In the genomic region with DNA sequence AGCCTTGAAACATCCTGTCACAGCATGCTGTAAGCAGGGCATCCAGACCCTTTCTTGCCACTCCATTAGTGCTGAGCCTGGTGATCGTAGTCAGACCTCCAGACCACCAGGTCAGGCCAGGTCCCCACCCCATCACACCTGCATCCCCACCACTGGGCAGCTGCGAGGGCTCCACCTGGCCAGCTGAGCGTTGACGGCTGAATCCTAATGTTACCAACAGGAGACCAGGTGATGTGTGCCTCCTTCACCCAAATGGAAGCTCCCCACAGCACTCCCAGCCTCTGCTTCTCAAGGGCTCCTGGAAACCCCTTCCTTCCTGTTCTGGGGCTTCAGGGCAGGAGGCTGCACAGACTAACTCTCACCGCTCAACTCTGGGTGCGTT, we compare ENCODE assay signal across 1 cellular context.
TF ChIP-seq lines count a peak whose summit lies in the region.

No MANE protein-coding gene starts in this region.

TF ChIP-seq in IMR-90, 13 proteins besides CTCF, POLR2A, EP300 and RAD21:
- TF ChIP-seq MXI1 (IDR thresholded peaks at IDR 0.05; ENCODE audit: borderline replicate concordance, low read depth, low read length), result no peak
- TF ChIP-seq, protein P1, sequence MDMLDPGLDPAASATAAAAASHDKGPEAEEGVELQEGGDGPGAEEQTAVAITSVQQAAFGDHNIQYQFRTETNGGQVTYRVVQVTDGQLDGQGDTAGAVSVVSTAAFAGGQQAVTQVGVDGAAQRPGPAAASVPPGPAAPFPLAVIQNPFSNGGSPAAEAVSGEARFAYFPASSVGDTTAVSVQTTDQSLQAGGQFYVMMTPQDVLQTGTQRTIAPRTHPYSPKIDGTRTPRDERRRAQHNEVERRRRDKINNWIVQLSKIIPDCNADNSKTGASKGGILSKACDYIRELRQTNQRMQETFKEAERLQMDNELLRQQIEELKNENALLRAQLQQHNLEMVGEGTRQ (IDR thresholded peaks at IDR 0.05; ENCODE audit: low read depth, low read length), result no peak
- TF ChIP-seq FOS (IDR thresholded peaks at IDR 0.05; ENCODE audit: low read depth, low read length), result no peak
- TF ChIP-seq RFX5 (IDR thresholded peaks at IDR 0.05; ENCODE audit: low read depth, low read length), result no peak
- TF ChIP-seq RCOR1 (IDR thresholded peaks at IDR 0.05; ENCODE audit: insufficient replicate concordance, low read length), result no peak
- TF ChIP-seq, protein P2, sequence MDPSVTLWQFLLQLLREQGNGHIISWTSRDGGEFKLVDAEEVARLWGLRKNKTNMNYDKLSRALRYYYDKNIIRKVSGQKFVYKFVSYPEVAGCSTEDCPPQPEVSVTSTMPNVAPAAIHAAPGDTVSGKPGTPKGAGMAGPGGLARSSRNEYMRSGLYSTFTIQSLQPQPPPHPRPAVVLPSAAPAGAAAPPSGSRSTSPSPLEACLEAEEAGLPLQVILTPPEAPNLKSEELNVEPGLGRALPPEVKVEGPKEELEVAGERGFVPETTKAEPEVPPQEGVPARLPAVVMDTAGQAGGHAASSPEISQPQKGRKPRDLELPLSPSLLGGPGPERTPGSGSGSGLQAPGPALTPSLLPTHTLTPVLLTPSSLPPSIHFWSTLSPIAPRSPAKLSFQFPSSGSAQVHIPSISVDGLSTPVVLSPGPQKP (IDR thresholded peaks at IDR 0.05; ENCODE audit: borderline replicate concordance, low read depth, low read length), result no peak
- no peak for TF ChIP-seq MAFK (IDR thresholded peaks at IDR 0.05; ENCODE audit: low read depth, low read length)
- TF ChIP-seq BHLHE40 (IDR thresholded peaks at IDR 0.05; ENCODE audit: low read depth, low read length), result no peak
- TF ChIP-seq SMC3 (IDR thresholded peaks at IDR 0.05; ENCODE audit: low read depth, low read length), result no peak
- no peak for TF ChIP-seq CHD1 (IDR thresholded peaks at IDR 0.05; ENCODE audit: low read depth, low read length)
- no peak for TF ChIP-seq CEBPB (IDR thresholded peaks at IDR 0.05; ENCODE audit: low read depth, low read length)
- TF ChIP-seq MAZ (IDR thresholded peaks at IDR 0.05; ENCODE audit: borderline replicate concordance, low read depth, low read length), result no peak
- no peak for TF ChIP-seq NFE2L2 (IDR thresholded peaks at IDR 0.05; ENCODE audit: low read depth, low read length)
